ENCODE assay signal across 15 cellular contexts in genomic region chr1:21496886-21497285, GRCh38. TPM values are rescaled to one million over a fixed set of nuclear protein-coding genes. Genes with fewer than 3 reads are reported as not detected.
DNase-seq lines count a peak whose midpoint lies in the region; ATAC-seq and TF ChIP-seq lines count a peak whose summit lies in the region.
"Had no signal": no experiment of that assay in that cellular context is flagged by ENCODE, and none has a peak within 500 bp of the region (broad histone marks: within the 10 kb centered on the region; RNA-seq: fewer than 3 reads in every experiment).

No MANE protein-coding gene starts in this region.

- H3K36me3 ChIP-seq in GM23338 (ENCODE audit: insufficient read depth) = no peaks in the 10 kb centered on the region

- H3K4me1 Mint-ChIP-seq in GM23338 (peaks cover 12% of the 10 kb centered on the region; the same call in 2 of the 3 replicates), WTC11 (peaks cover 15% of the 10 kb centered on the region)
- H3K4me1 Mint-ChIP-seq: CD14-positive monocyte had no signal

- no peaks in the 10 kb centered on the region for H4K20me1 ChIP-seq in GM23338 (replicated peaks; ENCODE audit: insufficient read depth)

- intact Hi-C loops in sciatic nerve (cut with DNase I) = no loop called here

- no peak for DNase-seq in GM23338 (ENCODE audit: low spot score)
- peak; percentile 54 for DNase-seq in M059J (ENCODE audit: low read depth)
- DNase-seq in WTC11 (ENCODE audit: low spot score) = no peak
- peak; percentile 15 for DNase-seq in sciatic nerve (ENCODE audit: low spot score)
- no peak for DNase-seq in dedifferentiated amniotic fluid mesenchymal stem cell (ENCODE audit: extremely low spot score)
- DNase-seq in NCI-H1694 (lab: John Stamatoyannopoulos, UW) = no peak
- DNase-seq in SW480 (ENCODE audit: low spot score) = no peak
- DNase-seq: CD8-positive, alpha-beta T cell; COR-L47; DND-41; GF-D8; H7 had no signal

- peak overlapping the region; percentile 56; the same call in 1 of the 2 replicates for H2AFZ ChIP-seq in GM23338

- H3K4me3 Mint-ChIP-seq in GM23338 (no peak overlapping the region), WTC11 (no peak overlapping the region)
- H3K4me3 Mint-ChIP-seq: CD8-positive, alpha-beta T cell had no signal

- no peaks in the 10 kb centered on the region for H3K4me1 ChIP-seq in GM23338 (ENCODE audit: insufficient read depth)
- H3K4me1 ChIP-seq: A549 had no signal

- H3K36me3 Mint-ChIP-seq in GM23338 (ENCODE audit: low read depth) (no peaks in the 10 kb centered on the region), WTC11 (no peaks in the 10 kb centered on the region)
- H3K36me3 Mint-ChIP-seq: CD14-positive monocyte; CD8-positive, alpha-beta T cell had no signal

- POLR2A ChIA-PET in WTC11 (lab: Charles Lee) = no interaction called here

- CTCF ChIA-PET in WTC11 (lab: Charles Lee) = interaction anchor here (1.1 to 3.5 kb wide), 3 partner anchors 12 to 127 kb away, joined by 4 to 15 read pairs (median 5); partner anchors contain the start of gene ALPL

- H3K27me3 ChIP-seq in GM23338 (ENCODE audit: insufficient read depth) = no peaks in the 10 kb centered on the region

- H3K79me2 ChIP-seq in GM23338 (replicated peaks; ENCODE audit: insufficient read depth) = no peaks in the 10 kb centered on the region

- H3F3A ChIP-seq in GM23338 (replicated peaks; ENCODE audit: low read depth) = no peaks in the 10 kb centered on the region

- H3K27me3 Mint-ChIP-seq in GM23338 (ENCODE audit: insufficient read depth, low read depth, poor library complexity) = no peaks in the 10 kb centered on the region
- H3K27me3 Mint-ChIP-seq in WTC11 (ENCODE audit: low read depth) = peaks cover 4% of the 10 kb centered on the region

- TF ChIP-seq CTCF in GM23338 (conservative IDR thresholded peaks at IDR 0.05; ENCODE audit: low read depth in 2 of 2) (no peak), WTC11 (IDR thresholded peaks at IDR 0.05) (no peak)

- no peak overlapping the region for H3K27ac ChIP-seq in GM23338 (ENCODE audit: low read depth)
- H3K27ac ChIP-seq: A549 had no signal

- H3K27ac Mint-ChIP-seq in GM23338 (no peak overlapping the region), WTC11 (no peak overlapping the region)
- H3K27ac Mint-ChIP-seq: CD14-positive monocyte; CD8-positive, alpha-beta T cell had no signal

- H3K9me2 ChIP-seq in GM23338 (ENCODE audit: insufficient read depth) = no peaks in the 10 kb centered on the region

- H3K4me3 ChIP-seq in GM23338 = no peak overlapping the region
- H3K4me3 ChIP-seq: A549 had no signal

- no peak for ATAC-seq in GM23338
- ATAC-seq in WTC11 = peak; percentile 43
- ATAC-seq in sciatic nerve = no peak
- ATAC-seq: A549; CD8-positive, alpha-beta T cell had no signal

- H3K9me3 Mint-ChIP-seq in GM23338 (no peaks in the 10 kb centered on the region; the same call in 2 of the 3 replicates), WTC11 (no peaks in the 10 kb centered on the region)
- H3K9me3 Mint-ChIP-seq: CD8-positive, alpha-beta T cell had no signal

- H3K4me2 ChIP-seq in GM23338 = no peak overlapping the region
- H3K4me2 ChIP-seq: A549 had no signal

TF ChIP-seq in GM23338, 12 proteins besides CTCF, POLR2A, EP300 and RAD21:
- TF ChIP-seq EZH2phosphoT487 (IDR thresholded peaks at IDR 0.05; ENCODE audit: unreplicated experiment) (no peak), ZNF331 (CRISPR knock-in tag; IDR thresholded peaks at IDR 0.05; ENCODE audit: low read depth) (no peak)
- TF ChIP-seq, protein P1, sequence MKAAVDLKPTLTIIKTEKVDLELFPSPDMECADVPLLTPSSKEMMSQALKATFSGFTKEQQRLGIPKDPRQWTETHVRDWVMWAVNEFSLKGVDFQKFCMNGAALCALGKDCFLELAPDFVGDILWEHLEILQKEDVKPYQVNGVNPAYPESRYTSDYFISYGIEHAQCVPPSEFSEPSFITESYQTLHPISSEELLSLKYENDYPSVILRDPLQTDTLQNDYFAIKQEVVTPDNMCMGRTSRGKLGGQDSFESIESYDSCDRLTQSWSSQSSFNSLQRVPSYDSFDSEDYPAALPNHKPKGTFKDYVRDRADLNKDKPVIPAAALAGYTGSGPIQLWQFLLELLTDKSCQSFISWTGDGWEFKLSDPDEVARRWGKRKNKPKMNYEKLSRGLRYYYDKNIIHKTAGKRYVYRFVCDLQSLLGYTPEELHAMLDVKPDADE (IDR thresholded peaks at IDR 0.05) = no peak

TF ChIP-seq in WTC11, 78 proteins besides CTCF, POLR2A, EP300 and RAD21:
- TF ChIP-seq CDX4 (CRISPR knock-in tag; IDR thresholded peaks at IDR 0.05; ENCODE audit: borderline replicate concordance) (no peak), USF1 (CRISPR knock-in tag; IDR thresholded peaks at IDR 0.05) (no peak)

RNA-seq across cellular contexts. Expression of gene ALPL, which starts 12.3 kb away (rescaled TPM):
- 166 and 187 TPM in 2 replicates for total RNA-seq in GM23338 (2014; rRNA removed; shearing (Covaris generic))
- polyA plus RNA-seq in GM23338 (2016; fragmentation: Nextera tagmentation; extraction: Ambion mirVana) = 116 and 120 TPM in 2 replicates
- total RNA-seq in M059J (2014; rRNA removed; shearing (Covaris generic)) = 0.71 TPM in 1 of 2 replicates, not detected in the other
- total RNA-seq in WTC11 (2021) (140 to 148 TPM (median 148 TPM) in 3 replicates), sciatic nerve (14.6 TPM)
- total RNA-seq: CD8-positive, alpha-beta T cell; HepG2 had no signal
- polyA plus RNA-seq: CD14-positive monocyte had no signal

RNA-seq across cellular contexts. Expression of gene NBPF3, which starts 56.9 kb away (rescaled TPM):
- 17.9 and 18.1 TPM in 2 replicates for total RNA-seq in GM23338 (2014; rRNA removed; shearing (Covaris generic))
- polyA plus RNA-seq in GM23338 (2016; fragmentation: Nextera tagmentation; extraction: Ambion mirVana) = 2.7 and 3.7 TPM in 2 replicates
- 21.0 and 21.6 TPM in 2 replicates for total RNA-seq in M059J (2014; rRNA removed; shearing (Covaris generic))
- total RNA-seq in WTC11 (2021) (17.2 to 21.4 TPM (median 17.4 TPM) in 3 replicates), sciatic nerve (4.7 TPM)

Comparison
In these comparisons a context has a peak if more than half of its experiments do, and no peak if none do; other contexts are left out.
1. DNase-seq: peak in M059J (single experiment) and sciatic nerve (single experiment); none in GM23338 (single experiment), WTC11 (single experiment), dedifferentiated amniotic fluid mesenchymal stem cell (single experiment), NCI-H1694 (single experiment) and SW480 (single experiment).